In the genomic region with DNA sequence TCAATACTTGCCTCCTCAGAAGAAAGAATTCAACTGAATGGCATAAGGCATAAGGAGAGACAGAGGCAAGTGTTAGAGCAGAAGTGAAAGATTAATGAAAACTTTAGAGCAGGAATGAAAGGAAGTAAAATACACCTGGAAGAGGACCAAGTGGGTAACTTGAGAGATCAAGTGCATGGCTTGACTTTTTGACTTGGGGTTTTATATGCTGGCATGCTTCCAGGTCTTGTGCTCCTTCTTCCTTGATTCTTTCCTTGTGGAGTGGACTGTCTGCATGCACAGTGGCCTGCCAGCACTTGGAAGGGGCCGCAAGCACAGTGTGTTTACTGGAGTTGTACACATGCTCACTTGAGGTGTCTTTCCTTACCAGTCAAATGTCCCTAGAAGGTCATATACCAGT, we compare ENCODE assay signal across 24 cellular contexts.
DNase-seq lines count a peak whose midpoint lies in the region; ATAC-seq, FAIRE-seq and TF ChIP-seq lines count a peak whose summit lies in the region.
"Had no signal": no experiment of that assay in that cellular context is flagged by ENCODE, and none has a peak within 500 bp of the region (broad histone marks: within the 10 kb centered on the region; RNA-seq: fewer than 3 reads in every experiment).

No MANE protein-coding gene starts in this region.

- BruUV-seq in MCF 10A (replicated peaks; lab: Mats Ljungman, UMichigan) = no TSS peak

- H3F3A ChIP-seq in GM23338 (replicated peaks; ENCODE audit: low read depth) = no peaks in the 10 kb centered on the region

- no peak overlapping the region for H2AK5ac ChIP-seq in H1 (ENCODE audit: low read depth, low read length)

- TF ChIP-seq EP300 in H1 (IDR thresholded peaks at IDR 0.05; ENCODE audit: borderline replicate concordance in 1 of 2, low read depth in 2 of 2, low read length in 2 of 2) = no peak

- H3K79me2 ChIP-seq in GM23338 (replicated peaks; ENCODE audit: insufficient read depth) (no peaks in the 10 kb centered on the region), H1 (ENCODE audit: control insufficient read depth in 1 of 2, insufficient read depth in 2 of 2, low read length in 2 of 2) (no peaks in the 10 kb centered on the region)

- no peak overlapping the region for H3K14ac ChIP-seq in H1 (ENCODE audit: insufficient read length)

- H3K36me3 Mint-ChIP-seq in GM23338 (ENCODE audit: low read depth) (no peaks in the 10 kb centered on the region), progenitor cell of endocrine pancreas (ENCODE audit: insufficient read depth) (peaks cover 9% of the 10 kb centered on the region), MCF 10A (ENCODE audit: insufficient read depth, unreplicated experiment) (peaks cover 7% of the 10 kb centered on the region)

- H2BK120ac ChIP-seq in H1 (replicated peaks; ENCODE audit: low read depth, low read length) = no peak overlapping the region

- H3K4me3 Mint-ChIP-seq in GM23338 = no peak overlapping the region
- no peak overlapping the region for H3K4me3 Mint-ChIP-seq in progenitor cell of endocrine pancreas (ENCODE audit: low read depth)
- no peak overlapping the region for H3K4me3 Mint-ChIP-seq in MCF 10A (ENCODE audit: unreplicated experiment)
- H3K4me3 Mint-ChIP-seq: T-helper 1 cell treated with Interleukin-12 subunit alpha and Interleukin-12 subunit beta and Interleukin-4 antibody, amounts not matched to agents 30 μg/mL and 1 μg/mL, for 36 hours had no signal

- POLR2A ChIA-PET in H1 (lab: Charles Lee; ENCODE audit: partially characterized antibody) (no interaction called here), MCF 10A (lab: Yijun Ruan, JAX) (no interaction called here)

- H3K9ac ChIP-seq in H1 (replicated peaks in 1 of 4; ENCODE audit: extremely low read depth in 1 of 4, low read depth in 3 of 4, low read length in 3 of 4) = no peak overlapping the region

- H4K91ac ChIP-seq in H1 (replicated peaks; ENCODE audit: insufficient read length, low read length) = no peak overlapping the region

- no peaks in the 10 kb centered on the region for H4K20me1 ChIP-seq in GM23338 (replicated peaks; ENCODE audit: insufficient read depth)
- no peaks in the 10 kb centered on the region for H4K20me1 ChIP-seq in H1 (replicated peaks in 1 of 2; ENCODE audit: control insufficient read depth in 1 of 2, insufficient read depth in 2 of 2, low read length in 2 of 2)

- no peak overlapping the region for H3K56ac ChIP-seq in H1 (replicated peaks; ENCODE audit: insufficient read length, low read depth, low read length)

- H3K27ac Mint-ChIP-seq in GM23338 = no peak overlapping the region
- peak overlapping the region; percentile 75 for H3K27ac Mint-ChIP-seq in progenitor cell of endocrine pancreas
- no peak overlapping the region for H3K27ac Mint-ChIP-seq in MCF 10A (ENCODE audit: low read depth, unreplicated experiment)
- H3K27ac Mint-ChIP-seq: T-helper 1 cell treated with Interleukin-12 subunit alpha and Interleukin-12 subunit beta and Interleukin-4 antibody, amounts not matched to agents 30 μg/mL and 1 μg/mL, for 36 hours had no signal

- no peak for TF ChIP-seq RAD21 in H1 (IDR thresholded peaks at IDR 0.05 in 1 of 2, conservative IDR thresholded peaks at IDR 0.05 in 1 of 2; ENCODE audit: low read depth in 2 of 2, low read length in 2 of 2)

- no peak overlapping the region for H2BK5ac ChIP-seq in H1 (ENCODE audit: low read depth, low read length)

- H3K9me3 ChIP-seq in H1 (ENCODE audit: insufficient read depth in 2 of 2, low read depth in 1 of 2, low read length in 1 of 2) (no peaks in the 10 kb centered on the region), esophagus squamous epithelium (peaks cover 0 to 5% (median 0%) of the 10 kb centered on the region in 3 donors)
- H3K9me3 ChIP-seq: BE2C, MG63 had no signal

- H3K4me1 ChIP-seq in GM23338 (ENCODE audit: insufficient read depth) (no peaks in the 10 kb centered on the region), H1 (replicated peaks in 1 of 4; ENCODE audit: control insufficient read depth in 3 of 4, insufficient read depth in 4 of 4, low read length in 3 of 4) (no peaks in the 10 kb centered on the region), esophagus squamous epithelium (no peaks in the 10 kb centered on the region)
- H3K4me1 ChIP-seq: BE2C had no signal

- H3K18ac ChIP-seq in H1 (ENCODE audit: extremely low read depth, low read length) = no peak overlapping the region

- intact Hi-C loops in MCF 10A (cut with micrococcal nuclease) = no loop called here
- intact Hi-C loops in esophagus squamous epithelium (cut with DNase I) = no loop called here

- no peak for TF ChIP-seq CTCF in GM23338 (conservative IDR thresholded peaks at IDR 0.05; ENCODE audit: low read depth in 2 of 2)
- no peak for TF ChIP-seq CTCF in H1 (IDR thresholded peaks at IDR 0.05; ENCODE audit: control extremely low read depth in 1 of 3, insufficient read depth in 1 of 3, low read depth in 1 of 3, low read length in 3 of 3)
- TF ChIP-seq CTCF in progenitor cell of endocrine pancreas (IDR thresholded peaks at IDR 0.05; ENCODE audit: unreplicated experiment) = no peak
- TF ChIP-seq CTCF in MCF 10A (IDR thresholded peaks at IDR 0.05; ENCODE audit: unreplicated experiment) = no peak
- TF ChIP-seq CTCF in esophagus squamous epithelium (IDR thresholded peaks at IDR 0.05) = no peak

- no peak overlapping the region for H3K4ac ChIP-seq in H1 (replicated peaks; ENCODE audit: insufficient read length, low read depth, low read length)

- H3K79me1 ChIP-seq in H1 (ENCODE audit: low read depth, low read length) = no peaks in the 10 kb centered on the region

- no peak overlapping the region for H4K5ac ChIP-seq in H1 (ENCODE audit: insufficient read length, low read depth, low read length)

- H3K27ac ChIP-seq in GM23338 (ENCODE audit: low read depth) (no peak overlapping the region), H1 (ENCODE audit: low read depth, low read length) (no peak overlapping the region), esophagus squamous epithelium (no peak overlapping the region)
- H3K27ac ChIP-seq: SK-N-MC had no signal

- H3K27me3 Mint-ChIP-seq in GM23338 (ENCODE audit: insufficient read depth, low read depth, poor library complexity) (peaks cover 2% of the 10 kb centered on the region), progenitor cell of endocrine pancreas (no peaks in the 10 kb centered on the region), MCF 10A (ENCODE audit: insufficient read depth, unreplicated experiment) (peaks cover 24% of the 10 kb centered on the region)

- H3K4me1 Mint-ChIP-seq in GM23338 (peaks cover 13% of the 10 kb centered on the region), progenitor cell of endocrine pancreas (ENCODE audit: low read depth) (peaks cover 45% of the 10 kb centered on the region), MCF 10A (ENCODE audit: insufficient read depth, unreplicated experiment) (no peaks in the 10 kb centered on the region)

- H3K4me3 ChIP-seq in GM23338 = no peak overlapping the region
- no peak overlapping the region for H3K4me3 ChIP-seq in H1 (ENCODE audit: extremely low read depth in 1 of 4, insufficient read depth in 2 of 4, low read depth in 3 of 4, low read length in 4 of 4)
- no peak overlapping the region for H3K4me3 ChIP-seq in esophagus squamous epithelium
- H3K4me3 ChIP-seq: MG63, SK-N-MC had no signal

- no peak overlapping the region for H3K4me2 ChIP-seq in GM23338
- no peak overlapping the region for H3K4me2 ChIP-seq in H1 (ENCODE audit: insufficient read depth in 1 of 2, low read depth in 2 of 2, low read length in 2 of 2)

- H2BK20ac ChIP-seq in H1 (ENCODE audit: low read length) = no peak overlapping the region

- H3K27me3 ChIP-seq in GM23338 (ENCODE audit: insufficient read depth) (no peaks in the 10 kb centered on the region), H1 (replicated peaks in 1 of 4; ENCODE audit: control insufficient read depth in 3 of 4, extremely low read depth in 1 of 4, insufficient read depth in 3 of 4, low read length in 3 of 4) (no peaks in the 10 kb centered on the region), esophagus squamous epithelium (no peaks in the 10 kb centered on the region)
- H3K27me3 ChIP-seq: BE2C, MG63 had no signal

- H2BK12ac ChIP-seq in H1 (ENCODE audit: low read depth, low read length) = no peak overlapping the region

- 100% methylated on average over 1 of the region's 1 CpG; no CpG with 5 or more reads in 1 of the 2 experiments for WGBS in H1 (ENCODE audit: extremely low coverage in 1 of 2, insufficient coverage in 1 of 2, insufficient read length in 1 of 2, insufficient replicate concordance in 2 of 2, low coverage in 1 of 2, low lambda C conversion rate in 2 of 2, missing lambda C conversion rate in 1 of 2), 2 experiments
- 43 to 91% methylated on average over 1 of the region's 1 CpG for WGBS in esophagus squamous epithelium, 2 donors

- ATAC-seq in GM23338 = no peak
- ATAC-seq: HCT116 had no signal

- no peak for FAIRE-seq in H1 (lab: Jason Lieb, UNC)
- FAIRE-seq: D721Med, GM12891, RCC 7860 had no signal

- in situ Hi-C loops in Caki2 (cut with HindIII; ENCODE audit: low pct_unique_long_range_greater_than_20kb, low sequenced_read_pairs) = no loop called here

- TF ChIP-seq POLR2A in H1 (IDR thresholded peaks at IDR 0.05; ENCODE audit: control extremely low read depth in 1 of 2, low read depth in 2 of 2, low read length in 2 of 2) (no peak), esophagus squamous epithelium (IDR thresholded peaks at IDR 0.05) (no peak)

- no peaks in the 10 kb centered on the region for H3K23me2 ChIP-seq in H1 (ENCODE audit: low read depth, low read length)

- H2BK15ac ChIP-seq in H1 (ENCODE audit: low read length) = no peak overlapping the region

- no peak overlapping the region for H4K8ac ChIP-seq in H1 (ENCODE audit: extremely low read depth, insufficient read depth, low read length)

- peak overlapping the region; percentile 67; the same call in 1 of the 2 replicates for H2AFZ ChIP-seq in GM23338
- peak overlapping the region; percentile 48; the same call in 1 of the 2 replicates for H2AFZ ChIP-seq in H1 (ENCODE audit: low read length)

- no peaks in the 10 kb centered on the region for H3K9me2 ChIP-seq in GM23338 (ENCODE audit: insufficient read depth)

- peak; percentile 26 for DNase-seq in Caki2 (ENCODE audit: low read depth)
- no peak for DNase-seq in GM23338 (ENCODE audit: low spot score)
- no peak for DNase-seq in H1 (ENCODE audit: low read depth in 1 of 2, low spot score in 2 of 2)
- DNase-seq in progenitor cell of endocrine pancreas (ENCODE audit: low spot score, unreplicated experiment) = no peak
- DNase-seq in MCF 10A (ENCODE audit: unreplicated experiment) = no peak
- DNase-seq in stimulated activated naive CD4-positive, alpha-beta T cell (lab: John Stamatoyannopoulos, UW) = no peak
- no peak for DNase-seq in esophagus squamous epithelium (lab: John Stamatoyannopoulos, UW)
- DNase-seq: BE2C, GF-D8, KBM-7, MG63, NCI-H1105 treated with DMSO at 0.1 percent for 48 hours, NCI-H146, NCI-H1930, NCI-H2107, NCI-H226, NCI-H510A, SIG-M5 had no signal

- H3K9me3 Mint-ChIP-seq in GM23338 (no peaks in the 10 kb centered on the region), progenitor cell of endocrine pancreas (ENCODE audit: low read depth) (peaks cover 27% of the 10 kb centered on the region), MCF 10A (ENCODE audit: unreplicated experiment) (peaks cover 8% of the 10 kb centered on the region)
- H3K9me3 Mint-ChIP-seq: T-helper 1 cell treated with Interleukin-12 subunit alpha and Interleukin-12 subunit beta and Interleukin-4 antibody, amounts not matched to agents 30 μg/mL and 1 μg/mL, for 36 hours had no signal

- H3K36me3 ChIP-seq in GM23338 (ENCODE audit: insufficient read depth) (no peaks in the 10 kb centered on the region), H1 (ENCODE audit: control insufficient read depth in 2 of 4, insufficient read depth in 4 of 4, low read length in 3 of 4) (no peaks in the 10 kb centered on the region), esophagus squamous epithelium (no peaks in the 10 kb centered on the region)
- H3K36me3 ChIP-seq: BE2C, MG63 had no signal

- CTCF ChIA-PET in H1 (lab: Charles Lee; ENCODE audit: partially characterized antibody) = no interaction called here
- CTCF ChIA-PET in MCF 10A (lab: Yijun Ruan, JAX) = no interaction called here

- no peak overlapping the region for H3K23ac ChIP-seq in H1 (ENCODE audit: insufficient read length)
